Comparison of ENCODE assay signal across 14 cellular contexts in the genomic region with DNA sequence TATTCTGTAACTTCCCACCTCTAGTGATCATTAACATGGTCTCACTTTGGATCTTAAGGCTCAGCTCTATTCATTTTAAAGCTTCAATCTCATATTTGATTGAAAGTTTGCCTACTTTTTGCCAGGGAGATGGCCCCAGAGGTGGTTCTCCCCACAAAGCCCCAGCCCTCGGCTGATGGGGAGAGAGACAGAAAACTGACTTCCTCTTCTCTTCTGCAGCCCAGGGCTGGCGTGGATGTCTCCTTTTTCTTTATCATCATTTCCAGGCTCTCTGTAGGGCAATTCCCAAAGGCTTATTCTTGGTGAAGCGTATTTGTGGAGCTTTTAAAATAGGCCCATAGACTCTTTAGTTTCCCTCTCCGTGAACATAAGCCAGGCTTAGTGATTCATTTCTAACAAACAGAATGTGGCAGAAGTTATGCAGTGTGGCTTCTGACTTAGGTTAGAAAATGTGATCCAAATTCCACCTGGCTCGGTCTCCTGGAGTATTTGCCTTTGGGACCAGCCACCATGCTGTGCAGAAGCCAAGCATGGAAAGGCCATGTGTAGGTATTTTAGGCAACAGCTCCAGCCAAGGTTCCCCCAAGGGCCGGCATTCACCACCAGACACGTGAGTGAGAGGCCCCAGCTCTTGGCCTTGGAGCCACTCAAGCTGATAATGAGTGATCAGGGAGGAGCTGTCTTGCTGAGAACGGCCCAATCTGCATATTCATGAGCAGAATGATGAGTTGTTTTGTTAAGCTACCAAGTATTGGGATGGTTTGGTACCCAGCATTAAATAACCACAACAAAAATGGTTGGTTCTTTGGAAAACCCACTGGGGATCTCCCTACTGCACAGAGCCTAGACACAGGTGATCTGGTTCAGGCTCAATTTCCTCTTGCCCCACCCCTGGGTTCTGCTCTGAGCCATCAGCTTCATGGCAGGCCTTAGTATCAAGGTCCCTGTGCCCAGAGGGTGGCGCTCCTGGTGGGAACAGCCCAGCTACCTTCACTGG.
DNase-seq lines count a peak whose midpoint lies in the region; ATAC-seq and TF ChIP-seq lines count a peak whose summit lies in the region.
"Had no signal": no experiment of that assay in that cellular context is flagged by ENCODE, and none has a peak within 500 bp of the region (broad histone marks: within the 10 kb centered on the region; RNA-seq: fewer than 3 reads in every experiment).

No MANE protein-coding gene starts in this region.

- H3K9me3 Mint-ChIP-seq in activated naive CD4-positive, alpha-beta T cell treated with anti-CD3 and anti-CD28 coated beads, Interleukin-2, amount 50 U/mL, for 72 hours = peaks cover 0 to 9% of the 10 kb centered on the region in 2 donors

- peak overlapping the region; percentile 34 to 61 for H3K27ac Mint-ChIP-seq in activated naive CD4-positive, alpha-beta T cell treated with anti-CD3 and anti-CD28 coated beads, Interleukin-2, amount 50 U/mL, for 72 hours

- no peak overlapping the region for H3K27ac ChIP-seq in left lung
- H3K27ac ChIP-seq: epithelial cell of prostate, RWPE1 had no signal

- no peak for TF ChIP-seq CTCF in left lung (IDR thresholded peaks at IDR 0.05)

- H3K36me3 ChIP-seq in left lung = no peaks in the 10 kb centered on the region

- intact Hi-C loops in sciatic nerve (cut with DNase I) = no loop called here
- intact Hi-C loops in left lung (cut with DNase I) = no loop called here

- H3K27me3 ChIP-seq in left lung = no peaks in the 10 kb centered on the region

- H3K9me3 ChIP-seq in left lung = peaks cover 0 to 3% of the 10 kb centered on the region in 2 donors

- H3K4me3 ChIP-seq in left lung = no peak overlapping the region

- ATAC-seq in activated CD4-positive, CD25-positive, alpha-beta regulatory T cell treated with anti-CD3 and anti-CD28 coated beads, Interleukin-2, amount 50 U/mL, for 24 hours = peak; percentile 79 to 82
- ATAC-seq in HG02798 (IDR thresholded peaks at IDR 0.05; ENCODE audit: poor library complexity, unreplicated experiment) (peak; percentile 44), sciatic nerve (no peak), left lung (no peak)
- peak; percentile 90 to 94 for ATAC-seq in activated naive CD4-positive, alpha-beta T cell treated with anti-CD3 and anti-CD28 coated beads, Interleukin-2, amount 50 U/mL, for 72 hours

- peaks cover 0 to 25% of the 10 kb centered on the region in 2 donors for H3K36me3 Mint-ChIP-seq in activated naive CD4-positive, alpha-beta T cell treated with anti-CD3 and anti-CD28 coated beads, Interleukin-2, amount 50 U/mL, for 72 hours
- H3K36me3 Mint-ChIP-seq: naive B cell had no signal

- H3K4me1 ChIP-seq in left lung = no peaks in the 10 kb centered on the region

- no peak for DNase-seq in activated CD4-positive, CD25-positive, alpha-beta regulatory T cell (lab: John Stamatoyannopoulos, UW)
- DNase-seq in activated naive CD4-positive, alpha-beta T cell treated with anti-CD3 and anti-CD28 coated beads, Interleukin-2, amount 50 U/mL, for 72 hours (ENCODE audit: low spot score in 2 of 2) = peak; percentile 44 to 57
- DNase-seq in stimulated activated CD4-positive, alpha-beta T cell treated with anti-CD3 and anti-CD28 coated beads, Interleukin-4, amount 100 ng/mL, for 24 hours = peak; percentile 49
- DNase-seq in sciatic nerve (ENCODE audit: low spot score) = no peak
- no peak for DNase-seq in left lung
- DNase-seq in NCI-H345 treated with DMSO at 0.1 percent for 48 hours (lab: John Stamatoyannopoulos, UW; ENCODE audit: unreplicated experiment) = no peak
- DNase-seq: GOT3, naive B cell, NCI-H345, trophoblast cell had no signal

Comparison
In these comparisons a context has a peak if more than half of its experiments do, and no peak if none do; other contexts are left out.
1. ATAC-seq: peak in activated CD4-positive, CD25-positive, alpha-beta regulatory T cell treated with anti-CD3 and anti-CD28 coated beads, Interleukin-2, amount 50 U/mL, for 24 hours (2 of 2), HG02798 (single experiment) and activated naive CD4-positive, alpha-beta T cell treated with anti-CD3 and anti-CD28 coated beads, Interleukin-2, amount 50 U/mL, for 72 hours (2 of 2); none in sciatic nerve (single experiment) and left lung (single experiment).
2. DNase-seq: peak in activated naive CD4-positive, alpha-beta T cell treated with anti-CD3 and anti-CD28 coated beads, Interleukin-2, amount 50 U/mL, for 72 hours (2 of 2) and stimulated activated CD4-positive, alpha-beta T cell treated with anti-CD3 and anti-CD28 coated beads, Interleukin-4, amount 100 ng/mL, for 24 hours (single experiment); none in activated CD4-positive, CD25-positive, alpha-beta regulatory T cell (0 of 4), sciatic nerve (single experiment), left lung (0 of 2) and NCI-H345 treated with DMSO at 0.1 percent for 48 hours (single experiment).